In the genomic region with DNA sequence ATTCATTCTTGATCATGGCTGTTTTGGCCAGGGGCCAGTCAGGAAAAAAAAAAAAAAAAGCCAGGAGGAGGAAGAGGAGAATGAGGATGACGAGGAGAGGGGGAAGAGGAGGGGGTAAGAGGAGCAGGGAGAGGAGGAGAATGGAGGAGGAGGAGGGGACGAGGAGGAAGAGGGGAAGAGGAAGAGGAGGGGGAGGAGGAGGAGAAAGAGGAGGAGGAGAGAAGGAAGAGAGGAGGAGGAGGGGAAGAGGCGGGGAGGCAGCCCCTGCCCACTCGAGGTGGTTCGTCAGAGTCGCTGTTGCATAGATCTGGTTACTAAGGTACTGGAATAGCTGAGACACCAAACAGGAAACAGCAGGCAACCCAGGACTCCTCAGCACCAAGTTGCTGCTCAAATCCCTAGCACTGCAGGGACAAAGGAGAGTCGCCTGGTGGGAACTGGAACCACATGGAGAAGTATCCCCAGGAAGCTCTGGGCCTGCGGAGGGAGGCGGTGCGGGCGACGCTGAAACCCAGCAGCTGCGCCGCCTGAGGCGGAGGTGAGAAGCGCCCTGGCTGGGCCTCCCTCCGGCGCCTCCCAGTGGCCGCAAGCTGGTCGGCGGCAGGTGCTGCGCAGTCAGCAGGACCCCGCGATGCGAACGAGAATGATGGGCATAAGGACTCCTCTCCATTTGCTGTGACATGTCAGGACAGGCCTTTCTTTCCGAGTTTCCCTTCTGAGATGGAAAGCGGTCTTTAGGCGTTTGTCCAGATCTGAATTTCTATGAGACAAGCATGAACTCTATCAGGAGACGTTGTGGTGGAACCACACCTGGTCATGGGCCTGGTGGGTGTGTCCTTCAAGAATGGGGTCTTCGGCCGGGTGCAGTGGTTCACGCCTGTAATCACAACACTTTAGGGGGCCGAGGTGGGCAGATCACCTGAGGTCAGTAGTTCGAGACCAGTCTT, we compare ENCODE assay signal across 1 cellular context.
TF ChIP-seq lines count a peak whose summit lies in the region.

No MANE protein-coding gene starts in this region.

TF ChIP-seq in GM12878, 131 proteins besides CTCF, POLR2A, EP300 and RAD21 (continued from another document and continues in another):
- TF ChIP-seq, protein P1, sequence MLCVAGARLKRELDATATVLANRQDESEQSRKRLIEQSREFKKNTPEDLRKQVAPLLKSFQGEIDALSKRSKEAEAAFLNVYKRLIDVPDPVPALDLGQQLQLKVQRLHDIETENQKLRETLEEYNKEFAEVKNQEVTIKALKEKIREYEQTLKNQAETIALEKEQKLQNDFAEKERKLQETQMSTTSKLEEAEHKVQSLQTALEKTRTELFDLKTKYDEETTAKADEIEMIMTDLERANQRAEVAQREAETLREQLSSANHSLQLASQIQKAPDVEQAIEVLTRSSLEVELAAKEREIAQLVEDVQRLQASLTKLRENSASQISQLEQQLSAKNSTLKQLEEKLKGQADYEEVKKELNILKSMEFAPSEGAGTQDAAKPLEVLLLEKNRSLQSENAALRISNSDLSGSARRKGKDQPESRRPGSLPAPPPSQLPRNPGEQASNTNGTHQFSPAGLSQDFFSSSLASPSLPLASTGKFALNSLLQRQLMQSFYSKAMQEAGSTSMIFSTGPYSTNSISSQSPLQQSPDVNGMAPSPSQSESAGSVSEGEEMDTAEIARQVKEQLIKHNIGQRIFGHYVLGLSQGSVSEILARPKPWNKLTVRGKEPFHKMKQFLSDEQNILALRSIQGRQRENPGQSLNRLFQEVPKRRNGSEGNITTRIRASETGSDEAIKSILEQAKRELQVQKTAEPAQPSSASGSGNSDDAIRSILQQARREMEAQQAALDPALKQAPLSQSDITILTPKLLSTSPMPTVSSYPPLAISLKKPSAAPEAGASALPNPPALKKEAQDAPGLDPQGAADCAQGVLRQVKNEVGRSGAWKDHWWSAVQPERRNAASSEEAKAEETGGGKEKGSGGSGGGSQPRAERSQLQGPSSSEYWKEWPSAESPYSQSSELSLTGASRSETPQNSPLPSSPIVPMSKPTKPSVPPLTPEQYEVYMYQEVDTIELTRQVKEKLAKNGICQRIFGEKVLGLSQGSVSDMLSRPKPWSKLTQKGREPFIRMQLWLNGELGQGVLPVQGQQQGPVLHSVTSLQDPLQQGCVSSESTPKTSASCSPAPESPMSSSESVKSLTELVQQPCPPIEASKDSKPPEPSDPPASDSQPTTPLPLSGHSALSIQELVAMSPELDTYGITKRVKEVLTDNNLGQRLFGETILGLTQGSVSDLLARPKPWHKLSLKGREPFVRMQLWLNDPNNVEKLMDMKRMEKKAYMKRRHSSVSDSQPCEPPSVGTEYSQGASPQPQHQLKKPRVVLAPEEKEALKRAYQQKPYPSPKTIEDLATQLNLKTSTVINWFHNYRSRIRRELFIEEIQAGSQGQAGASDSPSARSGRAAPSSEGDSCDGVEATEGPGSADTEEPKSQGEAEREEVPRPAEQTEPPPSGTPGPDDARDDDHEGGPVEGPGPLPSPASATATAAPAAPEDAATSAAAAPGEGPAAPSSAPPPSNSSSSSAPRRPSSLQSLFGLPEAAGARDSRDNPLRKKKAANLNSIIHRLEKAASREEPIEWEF (IDR thresholded peaks at IDR 0.05; ENCODE audit: insufficient replicate concordance, low read depth, low read length) = no peak
- TF ChIP-seq CBFB (IDR thresholded peaks at IDR 0.05; ENCODE audit: low read depth) (no peak), POLR2AphosphoS2 (IDR thresholded peaks at IDR 0.05; ENCODE audit: low read depth, low read length) (no peak), NR2F1 (conservative IDR thresholded peaks at IDR 0.05) (no peak), ZNF622 (IDR thresholded peaks at IDR 0.05) (no peak), KLF5 (IDR thresholded peaks at IDR 0.05; ENCODE audit: partially characterized antibody) (no peak), MTA2 (IDR thresholded peaks at IDR 0.05; ENCODE audit: low read depth) (no peak), BHLHE40 (IDR thresholded peaks at IDR 0.05; ENCODE audit: borderline replicate concordance in 1 of 2, low read depth in 2 of 2, low read length in 1 of 2) (peak; percentile 40 to 61; a peak in 2 of 4 replicates), CHD4 (IDR thresholded peaks at IDR 0.05) (no peak), NR2C1 (IDR thresholded peaks at IDR 0.05) (no peak), ZNF274 (IDR thresholded peaks at IDR 0.05; ENCODE audit: insufficient read depth, insufficient read length) (no peak), STAT3 (IDR thresholded peaks at IDR 0.05; ENCODE audit: low read depth, low read length) (no peak), RELA (IDR thresholded peaks at IDR 0.05; ENCODE audit: borderline replicate concordance, partially characterized antibody) (peak; percentile 26), TARDBP (IDR thresholded peaks at IDR 0.05; ENCODE audit: borderline replicate concordance) (no peak), KAT2A (conservative IDR thresholded peaks at IDR 0.05; ENCODE audit: control insufficient read depth, low read depth, low read length) (no peak), RFX5 (IDR thresholded peaks at IDR 0.05; ENCODE audit: low read depth, low read length) (peak; percentile 13; the same call in 1 of the 2 replicates), PAX5 (IDR thresholded peaks at IDR 0.05; ENCODE audit: borderline replicate concordance, low read depth, low read length) (no peak), ZNF24 (IDR thresholded peaks at IDR 0.05) (no peak), IKZF2 (IDR thresholded peaks at IDR 0.05) (peak in 1 of 2 experiments; percentile 48; a peak in 1 of 4 replicates), YY1 (IDR thresholded peaks at IDR 0.05; ENCODE audit: low read depth, low read length) (peak; percentile 78), ESRRA (IDR thresholded peaks at IDR 0.05; ENCODE audit: low read length) (no peak), HDAC2 (IDR thresholded peaks at IDR 0.05) (no peak)
- TF ChIP-seq, protein P2, sequence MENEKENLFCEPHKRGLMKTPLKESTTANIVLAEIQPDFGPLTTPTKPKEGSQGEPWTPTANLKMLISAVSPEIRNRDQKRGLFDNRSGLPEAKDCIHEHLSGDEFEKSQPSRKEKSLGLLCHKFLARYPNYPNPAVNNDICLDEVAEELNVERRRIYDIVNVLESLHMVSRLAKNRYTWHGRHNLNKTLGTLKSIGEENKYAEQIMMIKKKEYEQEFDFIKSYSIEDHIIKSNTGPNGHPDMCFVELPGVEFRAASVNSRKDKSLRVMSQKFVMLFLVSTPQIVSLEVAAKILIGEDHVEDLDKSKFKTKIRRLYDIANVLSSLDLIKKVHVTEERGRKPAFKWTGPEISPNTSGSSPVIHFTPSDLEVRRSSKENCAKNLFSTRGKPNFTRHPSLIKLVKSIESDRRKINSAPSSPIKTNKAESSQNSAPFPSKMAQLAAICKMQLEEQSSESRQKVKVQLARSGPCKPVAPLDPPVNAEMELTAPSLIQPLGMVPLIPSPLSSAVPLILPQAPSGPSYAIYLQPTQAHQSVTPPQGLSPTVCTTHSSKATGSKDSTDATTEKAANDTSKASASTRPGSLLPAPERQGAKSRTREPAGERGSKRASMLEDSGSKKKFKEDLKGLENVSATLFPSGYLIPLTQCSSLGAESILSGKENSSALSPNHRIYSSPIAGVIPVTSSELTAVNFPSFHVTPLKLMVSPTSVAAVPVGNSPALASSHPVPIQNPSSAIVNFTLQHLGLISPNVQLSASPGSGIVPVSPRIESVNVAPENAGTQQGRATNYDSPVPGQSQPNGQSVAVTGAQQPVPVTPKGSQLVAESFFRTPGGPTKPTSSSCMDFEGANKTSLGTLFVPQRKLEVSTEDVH (IDR thresholded peaks at IDR 0.05; ENCODE audit: low read depth, partially characterized antibody) = no peak
- TF ChIP-seq, protein P3, sequence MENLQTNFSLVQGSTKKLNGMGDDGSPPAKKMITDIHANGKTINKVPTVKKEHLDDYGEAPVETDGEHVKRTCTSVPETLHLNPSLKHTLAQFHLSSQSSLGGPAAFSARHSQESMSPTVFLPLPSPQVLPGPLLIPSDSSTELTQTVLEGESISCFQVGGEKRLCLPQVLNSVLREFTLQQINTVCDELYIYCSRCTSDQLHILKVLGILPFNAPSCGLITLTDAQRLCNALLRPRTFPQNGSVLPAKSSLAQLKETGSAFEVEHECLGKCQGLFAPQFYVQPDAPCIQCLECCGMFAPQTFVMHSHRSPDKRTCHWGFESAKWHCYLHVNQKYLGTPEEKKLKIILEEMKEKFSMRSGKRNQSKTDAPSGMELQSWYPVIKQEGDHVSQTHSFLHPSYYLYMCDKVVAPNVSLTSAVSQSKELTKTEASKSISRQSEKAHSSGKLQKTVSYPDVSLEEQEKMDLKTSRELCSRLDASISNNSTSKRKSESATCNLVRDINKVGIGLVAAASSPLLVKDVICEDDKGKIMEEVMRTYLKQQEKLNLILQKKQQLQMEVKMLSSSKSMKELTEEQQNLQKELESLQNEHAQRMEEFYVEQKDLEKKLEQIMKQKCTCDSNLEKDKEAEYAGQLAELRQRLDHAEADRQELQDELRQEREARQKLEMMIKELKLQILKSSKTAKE (IDR thresholded peaks at IDR 0.05; ENCODE audit: low read depth, poor library complexity, severe bottlenecking) = no peak
- TF ChIP-seq, protein P4, sequence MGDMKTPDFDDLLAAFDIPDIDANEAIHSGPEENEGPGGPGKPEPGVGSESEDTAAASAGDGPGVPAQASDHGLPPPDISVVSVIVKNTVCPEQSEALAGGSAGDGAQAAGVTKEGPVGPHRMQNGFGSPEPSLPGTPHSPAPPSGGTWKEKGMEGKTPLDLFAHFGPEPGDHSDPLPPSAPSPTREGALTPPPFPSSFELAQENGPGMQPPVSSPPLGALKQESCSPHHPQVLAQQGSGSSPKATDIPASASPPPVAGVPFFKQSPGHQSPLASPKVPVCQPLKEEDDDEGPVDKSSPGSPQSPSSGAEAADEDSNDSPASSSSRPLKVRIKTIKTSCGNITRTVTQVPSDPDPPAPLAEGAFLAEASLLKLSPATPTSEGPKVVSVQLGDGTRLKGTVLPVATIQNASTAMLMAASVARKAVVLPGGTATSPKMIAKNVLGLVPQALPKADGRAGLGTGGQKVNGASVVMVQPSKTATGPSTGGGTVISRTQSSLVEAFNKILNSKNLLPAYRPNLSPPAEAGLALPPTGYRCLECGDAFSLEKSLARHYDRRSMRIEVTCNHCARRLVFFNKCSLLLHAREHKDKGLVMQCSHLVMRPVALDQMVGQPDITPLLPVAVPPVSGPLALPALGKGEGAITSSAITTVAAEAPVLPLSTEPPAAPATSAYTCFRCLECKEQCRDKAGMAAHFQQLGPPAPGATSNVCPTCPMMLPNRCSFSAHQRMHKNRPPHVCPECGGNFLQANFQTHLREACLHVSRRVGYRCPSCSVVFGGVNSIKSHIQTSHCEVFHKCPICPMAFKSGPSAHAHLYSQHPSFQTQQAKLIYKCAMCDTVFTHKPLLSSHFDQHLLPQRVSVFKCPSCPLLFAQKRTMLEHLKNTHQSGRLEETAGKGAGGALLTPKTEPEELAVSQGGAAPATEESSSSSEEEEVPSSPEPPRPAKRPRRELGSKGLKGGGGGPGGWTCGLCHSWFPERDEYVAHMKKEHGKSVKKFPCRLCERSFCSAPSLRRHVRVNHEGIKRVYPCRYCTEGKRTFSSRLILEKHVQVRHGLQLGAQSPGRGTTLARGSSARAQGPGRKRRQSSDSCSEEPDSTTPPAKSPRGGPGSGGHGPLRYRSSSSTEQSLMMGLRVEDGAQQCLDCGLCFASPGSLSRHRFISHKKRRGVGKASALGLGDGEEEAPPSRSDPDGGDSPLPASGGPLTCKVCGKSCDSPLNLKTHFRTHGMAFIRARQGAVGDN (IDR thresholded peaks at IDR 0.05) = no peak
- TF ChIP-seq, protein P5, sequence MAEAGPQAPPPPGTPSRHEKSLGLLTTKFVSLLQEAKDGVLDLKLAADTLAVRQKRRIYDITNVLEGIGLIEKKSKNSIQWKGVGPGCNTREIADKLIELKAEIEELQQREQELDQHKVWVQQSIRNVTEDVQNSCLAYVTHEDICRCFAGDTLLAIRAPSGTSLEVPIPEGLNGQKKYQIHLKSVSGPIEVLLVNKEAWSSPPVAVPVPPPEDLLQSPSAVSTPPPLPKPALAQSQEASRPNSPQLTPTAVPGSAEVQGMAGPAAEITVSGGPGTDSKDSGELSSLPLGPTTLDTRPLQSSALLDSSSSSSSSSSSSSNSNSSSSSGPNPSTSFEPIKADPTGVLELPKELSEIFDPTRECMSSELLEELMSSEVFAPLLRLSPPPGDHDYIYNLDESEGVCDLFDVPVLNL (IDR thresholded peaks at IDR 0.05; ENCODE audit: low read depth, low read length) = no peak
- TF ChIP-seq, protein P6, sequence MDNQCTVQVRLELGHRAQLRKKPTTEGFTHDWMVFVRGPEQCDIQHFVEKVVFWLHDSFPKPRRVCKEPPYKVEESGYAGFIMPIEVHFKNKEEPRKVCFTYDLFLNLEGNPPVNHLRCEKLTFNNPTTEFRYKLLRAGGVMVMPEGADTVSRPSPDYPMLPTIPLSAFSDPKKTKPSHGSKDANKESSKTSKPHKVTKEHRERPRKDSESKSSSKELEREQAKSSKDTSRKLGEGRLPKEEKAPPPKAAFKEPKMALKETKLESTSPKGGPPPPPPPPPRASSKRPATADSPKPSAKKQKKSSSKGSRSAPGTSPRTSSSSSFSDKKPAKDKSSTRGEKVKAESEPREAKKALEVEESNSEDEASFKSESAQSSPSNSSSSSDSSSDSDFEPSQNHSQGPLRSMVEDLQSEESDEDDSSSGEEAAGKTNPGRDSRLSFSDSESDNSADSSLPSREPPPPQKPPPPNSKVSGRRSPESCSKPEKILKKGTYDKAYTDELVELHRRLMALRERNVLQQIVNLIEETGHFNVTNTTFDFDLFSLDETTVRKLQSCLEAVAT (IDR thresholded peaks at IDR 0.05) = no peak
- TF ChIP-seq, protein P7, sequence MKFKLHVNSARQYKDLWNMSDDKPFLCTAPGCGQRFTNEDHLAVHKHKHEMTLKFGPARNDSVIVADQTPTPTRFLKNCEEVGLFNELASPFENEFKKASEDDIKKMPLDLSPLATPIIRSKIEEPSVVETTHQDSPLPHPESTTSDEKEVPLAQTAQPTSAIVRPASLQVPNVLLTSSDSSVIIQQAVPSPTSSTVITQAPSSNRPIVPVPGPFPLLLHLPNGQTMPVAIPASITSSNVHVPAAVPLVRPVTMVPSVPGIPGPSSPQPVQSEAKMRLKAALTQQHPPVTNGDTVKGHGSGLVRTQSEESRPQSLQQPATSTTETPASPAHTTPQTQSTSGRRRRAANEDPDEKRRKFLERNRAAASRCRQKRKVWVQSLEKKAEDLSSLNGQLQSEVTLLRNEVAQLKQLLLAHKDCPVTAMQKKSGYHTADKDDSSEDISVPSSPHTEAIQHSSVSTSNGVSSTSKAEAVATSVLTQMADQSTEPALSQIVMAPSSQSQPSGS (IDR thresholded peaks at IDR 0.05; ENCODE audit: low read length) = no peak
- TF ChIP-seq, protein P8, sequence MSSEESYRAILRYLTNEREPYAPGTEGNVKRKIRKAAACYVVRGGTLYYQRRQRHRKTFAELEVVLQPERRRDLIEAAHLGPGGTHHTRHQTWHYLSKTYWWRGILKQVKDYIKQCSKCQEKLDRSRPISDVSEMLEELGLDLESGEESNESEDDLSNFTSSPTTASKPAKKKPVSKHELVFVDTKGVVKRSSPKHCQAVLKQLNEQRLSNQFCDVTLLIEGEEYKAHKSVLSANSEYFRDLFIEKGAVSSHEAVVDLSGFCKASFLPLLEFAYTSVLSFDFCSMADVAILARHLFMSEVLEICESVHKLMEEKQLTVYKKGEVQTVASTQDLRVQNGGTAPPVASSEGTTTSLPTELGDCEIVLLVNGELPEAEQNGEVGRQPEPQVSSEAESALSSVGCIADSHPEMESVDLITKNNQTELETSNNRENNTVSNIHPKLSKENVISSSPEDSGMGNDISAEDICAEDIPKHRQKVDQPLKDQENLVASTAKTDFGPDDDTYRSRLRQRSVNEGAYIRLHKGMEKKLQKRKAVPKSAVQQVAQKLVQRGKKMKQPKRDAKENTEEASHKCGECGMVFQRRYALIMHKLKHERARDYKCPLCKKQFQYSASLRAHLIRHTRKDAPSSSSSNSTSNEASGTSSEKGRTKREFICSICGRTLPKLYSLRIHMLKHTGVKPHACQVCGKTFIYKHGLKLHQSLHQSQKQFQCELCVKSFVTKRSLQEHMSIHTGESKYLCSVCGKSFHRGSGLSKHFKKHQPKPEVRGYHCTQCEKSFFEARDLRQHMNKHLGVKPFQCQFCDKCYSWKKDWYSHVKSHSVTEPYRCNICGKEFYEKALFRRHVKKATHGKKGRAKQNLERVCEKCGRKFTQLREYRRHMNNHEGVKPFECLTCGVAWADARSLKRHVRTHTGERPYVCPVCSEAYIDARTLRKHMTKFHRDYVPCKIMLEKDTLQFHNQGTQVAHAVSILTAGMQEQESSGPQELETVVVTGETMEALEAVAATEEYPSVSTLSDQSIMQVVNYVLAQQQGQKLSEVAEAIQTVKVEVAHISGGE (CRISPR knock-in tag; IDR thresholded peaks at IDR 0.05) = no peak
